8 cellular contexts compared by ENCODE assay signal in genomic region chr17:40582328-40582901, GRCh38. TPM values are rescaled to one million over a fixed set of nuclear protein-coding genes. Genes with fewer than 3 reads are reported as not detected.
DNase-seq lines count a peak whose midpoint lies in the region; ATAC-seq lines count a peak whose summit lies in the region.

No MANE protein-coding gene starts in this region.

- peaks cover 96% of the 10 kb centered on the region for H3K4me1 Mint-ChIP-seq in activated naive CD4-positive, alpha-beta T cell treated with anti-CD3 and anti-CD28 coated beads, Interleukin-2, amount 50 U/mL, for 24 hours

- peak; percentile 71 for ATAC-seq in GM19372 (IDR thresholded peaks at IDR 0.05; ENCODE audit: low read depth, unreplicated experiment)
- ATAC-seq in HG03432 (IDR thresholded peaks at IDR 0.05; ENCODE audit: unreplicated experiment) = peak; percentile 88

- DNase-seq in CD1c-positive myeloid dendritic cell (ENCODE audit: extremely low spot score) (peak; percentile 38), NOMO-1 treated with DMSO at 0.1 percent for 48 hours (lab: John Stamatoyannopoulos, UW; ENCODE audit: unreplicated experiment) (peak; percentile 78), mucosa of gallbladder (ENCODE audit: low spot score) (peak; percentile 50), NCI-H524 (lab: John Stamatoyannopoulos, UW) (no peak), hepatic stellate cell (ENCODE audit: low spot score) (no peak)

- peaks cover 7% of the 10 kb centered on the region for H3K9me3 Mint-ChIP-seq in activated naive CD4-positive, alpha-beta T cell treated with anti-CD3 and anti-CD28 coated beads, Interleukin-2, amount 50 U/mL, for 24 hours

- H3K4me3 Mint-ChIP-seq in activated naive CD4-positive, alpha-beta T cell treated with anti-CD3 and anti-CD28 coated beads, Interleukin-2, amount 50 U/mL, for 24 hours = peak overlapping the region; percentile 78

- H3K36me3 Mint-ChIP-seq in activated naive CD4-positive, alpha-beta T cell treated with anti-CD3 and anti-CD28 coated beads, Interleukin-2, amount 50 U/mL, for 24 hours = peaks cover 15% of the 10 kb centered on the region

- H3K27ac Mint-ChIP-seq in activated naive CD4-positive, alpha-beta T cell treated with anti-CD3 and anti-CD28 coated beads, Interleukin-2, amount 50 U/mL, for 24 hours = peak overlapping the region; percentile 86

- H3K27me3 Mint-ChIP-seq in activated naive CD4-positive, alpha-beta T cell treated with anti-CD3 and anti-CD28 coated beads, Interleukin-2, amount 50 U/mL, for 24 hours = no peaks in the 10 kb centered on the region

RNA-seq across cellular contexts. Expression of gene CCR7, which starts 17.1 kb away (rescaled TPM):
- 1.3 TPM for total RNA-seq in mucosa of gallbladder

Comparison
In these comparisons a context has a peak if more than half of its experiments do, and no peak if none do; other contexts are left out.
1. DNase-seq: peak in CD1c-positive myeloid dendritic cell (single experiment), NOMO-1 treated with DMSO at 0.1 percent for 48 hours (single experiment) and mucosa of gallbladder (single experiment); none in NCI-H524 (0 of 2) and hepatic stellate cell (single experiment).